In genomic region chr16:56930516-56931252, GRCh38 we compare ENCODE assay signal across 9 cellular contexts. TPM values are rescaled to one million over a fixed set of nuclear protein-coding genes. Genes with fewer than 3 reads are reported as not detected.
DNase-seq lines count a peak whose midpoint lies in the region; ATAC-seq lines count a peak whose summit lies in the region.
"Had no signal": no experiment of that assay in that cellular context is flagged by ENCODE, and none has a peak within 500 bp of the region (broad histone marks: within the 10 kb centered on the region; RNA-seq: fewer than 3 reads in every experiment).

No MANE protein-coding gene starts in this region.

- H3K9me3 ChIP-seq in SJCRH30 (replicated peaks), result no peaks in the 10 kb centered on the region
- no peaks in the 10 kb centered on the region for H3K9me3 ChIP-seq in thymus (ENCODE audit: control insufficient read depth)

- 93% methylated on average over 14 of the region's 14 CpGs for WGBS in thymus

- peaks cover 26% of the 10 kb centered on the region for H3K4me1 ChIP-seq in SJCRH30
- H3K4me1 ChIP-seq in thymus (ENCODE audit: control insufficient read depth, insufficient read depth, low read length), result peaks cover 14% of the 10 kb centered on the region

- no peaks in the 10 kb centered on the region for H3K27me3 ChIP-seq in SJCRH30
- no peaks in the 10 kb centered on the region for H3K27me3 ChIP-seq in layer of hippocampus (ENCODE audit: control insufficient read depth, insufficient read depth, low read length)
- H3K27me3 ChIP-seq in thymus (ENCODE audit: control insufficient read depth, insufficient read depth), result no peaks in the 10 kb centered on the region

- peak overlapping the region; percentile 97 for H3K27ac Mint-ChIP-seq in activated T-cell treated with anti-CD3 and anti-CD28 coated beads, Interleukin-2, amount 50 U/mL, for 72 hours

- H3K4me3 Mint-ChIP-seq in activated T-cell treated with anti-CD3 and anti-CD28 coated beads, Interleukin-2, amount 50 U/mL, for 72 hours, result peak overlapping the region; percentile 99 to 100

- H3K36me3 ChIP-seq in SJCRH30 (peaks cover 15% of the 10 kb centered on the region), thymus (ENCODE audit: control insufficient read depth, insufficient read depth) (peaks cover 3% of the 10 kb centered on the region)

- no peaks in the 10 kb centered on the region for H3K27me3 Mint-ChIP-seq in activated T-cell treated with anti-CD3 and anti-CD28 coated beads, Interleukin-2, amount 50 U/mL, for 72 hours (ENCODE audit: low read depth)

- no peaks in the 10 kb centered on the region for H3K9me3 Mint-ChIP-seq in activated T-cell treated with anti-CD3 and anti-CD28 coated beads, Interleukin-2, amount 50 U/mL, for 72 hours

- H3K27ac ChIP-seq in SJCRH30, result peak overlapping the region; percentile 96
- peak overlapping the region; percentile 96 for H3K27ac ChIP-seq in layer of hippocampus (ENCODE audit: low read depth, low read length)
- peak overlapping the region; percentile 95 for H3K27ac ChIP-seq in thymus (ENCODE audit: low read depth)

- DNase-seq in activated T-cell treated with anti-CD3 and anti-CD28 coated beads, Interleukin-2, amount 50 U/mL, for 72 hours, result no peak
- DNase-seq in activated T-cell treated with anti-CD3 and anti-CD28 coated beads, Interleukin-2, amount 50 U/mL, for 48 hours, result no peak
- DNase-seq in SJCRH30 (peak in 1 of 2 experiments; percentile 71), nucleus accumbens (lab: John Stamatoyannopoulos, UW) (no peak)

- H3K4me3 ChIP-seq in SJCRH30 (peak overlapping the region; percentile 86), thymus (ENCODE audit: low read length) (no peak overlapping the region)

- ATAC-seq in activated T-cell treated with anti-CD3 and anti-CD28 coated beads, Interleukin-2, amount 50 U/mL, for 72 hours (replicated peaks in 1 of 2), result no peak
- ATAC-seq in GM19023 (IDR thresholded peaks at IDR 0.05; ENCODE audit: unreplicated experiment) (no peak), GM18868 (IDR thresholded peaks at IDR 0.05; ENCODE audit: unreplicated experiment) (no peak)

- peaks cover 25 to 33% of the 10 kb centered on the region in 2 donors for H3K36me3 Mint-ChIP-seq in activated T-cell treated with anti-CD3 and anti-CD28 coated beads, Interleukin-2, amount 50 U/mL, for 72 hours (ENCODE audit: insufficient read depth in 2 of 2)

- H3K4me1 Mint-ChIP-seq in activated T-cell treated with anti-CD3 and anti-CD28 coated beads, Interleukin-2, amount 50 U/mL, for 72 hours (ENCODE audit: low read depth), result peaks cover 24% of the 10 kb centered on the region

RNA-seq across cellular contexts. Expression of gene HERPUD1, which starts 1.3 kb away (rescaled TPM):
- total RNA-seq in activated T-cell treated with anti-CD3 and anti-CD28 coated beads, Interleukin-2, amount 50 U/mL, for 72 hours, result 100 to 1,000 TPM; 350 to 403 TPM
- 69.5 and 103 TPM in 2 replicates for total RNA-seq in SJCRH30 (2014; rRNA removed; shearing (Covaris generic))
- 105 TPM for polyA plus RNA-seq in thymus

RNA-seq across cellular contexts. Expression of gene CETP, which starts 31.1 kb away (rescaled TPM):
- total RNA-seq in activated T-cell treated with anti-CD3 and anti-CD28 coated beads, Interleukin-2, amount 50 U/mL, for 72 hours, result under 1 TPM in 1 of 2 donors, not detected in 1; 0.36 TPM
- 0.14 TPM in 1 of 2 replicates, not detected in the other for total RNA-seq in SJCRH30 (2014; rRNA removed; shearing (Covaris generic))
- polyA plus RNA-seq in thymus, result 1.8 TPM
- total RNA-seq: HT1080 had no signal

RNA-seq across cellular contexts. Expression of gene NLRC5, which starts 58.7 kb away (rescaled TPM):
- total RNA-seq in activated T-cell treated with anti-CD3 and anti-CD28 coated beads, Interleukin-2, amount 50 U/mL, for 72 hours, result 100 to 1,000 TPM; 239 to 256 TPM
- total RNA-seq in SJCRH30 (2014; rRNA removed; shearing (Covaris generic)), result 1.5 and 2.9 TPM in 2 replicates
- 63.9 TPM for polyA plus RNA-seq in thymus

Comparison
In these comparisons a context has a peak if more than half of its experiments do, and no peak if none do; other contexts are left out.
1. RNA of gene NLRC5, which starts 58.7 kb away (total RNA-seq): 239 to 256 TPM in activated T-cell treated with anti-CD3 and anti-CD28 coated beads, Interleukin-2, amount 50 U/mL, for 72 hours; 1.5 to 2.9 TPM in SJCRH30; every median in the first group is over 10 times any median in the second.
2. Peak in every context shown above with its lines, with median percentiles within 50 percentile points of each other: H3K27ac ChIP-seq.